In the genomic region with DNA sequence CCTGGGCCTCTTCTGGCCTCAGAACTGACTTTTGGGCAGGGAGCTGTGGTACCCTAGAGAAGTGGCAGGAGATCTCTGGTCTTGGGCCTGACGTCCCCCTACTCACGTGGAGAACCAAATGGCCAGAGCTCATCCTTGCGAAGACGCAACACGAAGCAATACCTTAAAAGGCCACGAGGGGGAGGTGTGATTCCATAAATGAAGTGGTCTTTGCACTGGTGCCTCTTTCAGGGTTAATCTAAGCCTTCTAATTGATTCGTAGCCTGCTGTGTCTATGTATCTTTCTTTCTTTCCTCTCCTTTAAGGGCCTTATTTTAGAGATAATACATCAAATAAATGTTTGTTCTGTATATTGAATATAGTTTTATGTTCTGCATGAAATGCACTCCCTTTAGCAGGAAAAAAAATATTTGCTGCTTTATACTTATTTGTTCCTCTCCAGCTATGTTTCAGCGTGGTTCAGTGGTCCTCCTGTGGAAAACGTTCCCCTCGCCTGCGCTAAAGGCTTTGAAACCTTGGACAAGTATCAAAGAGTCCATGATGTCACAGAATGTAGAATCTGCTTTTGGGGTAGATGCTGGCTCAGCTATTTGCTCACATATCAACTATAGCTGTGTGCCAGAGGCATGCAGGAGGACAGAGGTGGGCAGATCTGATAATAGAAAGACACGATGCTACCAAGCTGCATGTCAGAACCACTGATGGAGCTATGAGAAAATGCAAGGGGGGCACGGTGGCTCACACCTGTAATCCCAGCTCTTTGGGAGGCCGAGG, we compare ENCODE assay signal across 8 cellular contexts. TPM values are rescaled to one million over a fixed set of nuclear protein-coding genes. Genes with fewer than 3 reads are reported as not detected.
DNase-seq lines count a peak whose midpoint lies in the region; ATAC-seq, FAIRE-seq and TF ChIP-seq lines count a peak whose summit lies in the region.

No MANE protein-coding gene starts in this region.

- H3K27ac ChIP-seq in A549 (no peak overlapping the region), liver (ENCODE audit: low read depth in 1 of 2, low read length in 2 of 2) (no peak overlapping the region)

- POLR2A ChIA-PET in A549 (lab: Yijun Ruan, JAX), result interaction anchor here (1.5 kb wide), 1 partner anchor 388 kb away, joined by 5 read pairs; a partner anchor contains a TSS

- H3K9ac ChIP-seq in liver (ENCODE audit: low read depth in 1 of 2, low read length in 2 of 2), result no peak overlapping the region

- TF ChIP-seq POLR2A in A549 (IDR thresholded peaks at IDR 0.05; ENCODE audit: low read length), result no peak

- H3K9me3 ChIP-seq in A549, result no peaks in the 10 kb centered on the region
- no peaks in the 10 kb centered on the region for H3K9me3 ChIP-seq in liver (ENCODE audit: control insufficient read depth in 4 of 4, low read length in 3 of 4)

- TF ChIP-seq EP300 in A549 (IDR thresholded peaks at IDR 0.05), result no peak

- TF ChIP-seq RAD21 in A549 (conservative IDR thresholded peaks at IDR 0.05 in 1 of 2, IDR thresholded peaks at IDR 0.05 in 1 of 2) (peak; percentile 86 to 89), liver (IDR thresholded peaks at IDR 0.05) (peak; percentile 81 to 93)

- no peaks in the 10 kb centered on the region for H3K27me3 ChIP-seq in liver (ENCODE audit: control insufficient read depth in 4 of 4, insufficient read depth in 4 of 4, low read length in 3 of 4)

- 17% methylated on average over 14 of the region's 14 CpGs for WGBS in A549 (ENCODE audit: missing lambda C conversion rate)
- WGBS in liver, result 37% methylated on average over 14 of the region's 14 CpGs

- DNase-seq in A549 (ENCODE audit: low read depth in 1 of 2, low spot score in 1 of 2), result peak; percentile 56 to 80
- DNase-seq in NCI-H446 (lab: John Stamatoyannopoulos, UW), result peak; percentile 36 to 79
- peak; percentile 38 for DNase-seq in activated CD4-positive, alpha-beta T cell treated with anti-CD3 and anti-CD28 coated beads for 1 hour
- DNase-seq in choroid plexus epithelial cell (ENCODE audit: low read depth), result peak; percentile 87
- peak; percentile 42 to 52 (median 49) for DNase-seq in stimulated activated CD4-positive, alpha-beta T cell treated with anti-CD3 and anti-CD28 coated beads, TNF-alpha, amount 100 ng/mL, for 4 hours (ENCODE audit: low read depth in 3 of 3)

- peak; percentile 83 for TF ChIP-seq CTCF in A549 (IDR thresholded peaks at IDR 0.05)
- peak; percentile 83 for TF ChIP-seq CTCF in choroid plexus epithelial cell (conservative IDR thresholded peaks at IDR 0.05; ENCODE audit: low read depth, low read length)
- peak; percentile 80 for TF ChIP-seq CTCF in liver (IDR thresholded peaks at IDR 0.05; ENCODE audit: low read depth, low read length, missing input control)

- CTCF ChIA-PET in A549 (lab: Yijun Ruan, JAX), result interaction anchor here (0.6 to 15.1 kb wide), 66 partner anchors 8 to 1132 kb away, joined by 3 to 388 read pairs (median 4); a partner anchor contains a TSS

- no peak overlapping the region for H3K4me3 ChIP-seq in A549
- H3K4me3 ChIP-seq in choroid plexus epithelial cell (ENCODE audit: low read depth, low read length), result no peak overlapping the region
- H3K4me3 ChIP-seq in liver (ENCODE audit: low read depth in 1 of 3, low read length in 3 of 3), result no peak overlapping the region

- ATAC-seq in A549 (peak; percentile 79 to 94), GM18511 (IDR thresholded peaks at IDR 0.05; ENCODE audit: unreplicated experiment) (peak; percentile 91), HG03175 (IDR thresholded peaks at IDR 0.05; ENCODE audit: unreplicated experiment) (peak; percentile 82)

- no peak for FAIRE-seq in A549 (lab: Jason Lieb, UNC)

- H3K4me1 ChIP-seq in A549 (no peaks in the 10 kb centered on the region), liver (ENCODE audit: control insufficient read depth in 4 of 4, insufficient read depth in 4 of 4, low read length in 3 of 4) (no peaks in the 10 kb centered on the region)

- no peaks in the 10 kb centered on the region for H3K36me3 ChIP-seq in liver (ENCODE audit: control insufficient read depth in 4 of 4, insufficient read depth in 3 of 4, low read depth in 1 of 4, low read length in 3 of 4)

- H3K4me2 ChIP-seq in A549, result no peak overlapping the region

TF ChIP-seq in A549, 52 proteins besides CTCF, POLR2A, EP300 and RAD21:
- no peak for TF ChIP-seq EHMT2 (IDR thresholded peaks at IDR 0.05; ENCODE audit: low read depth)
- TF ChIP-seq SMC3 (IDR thresholded peaks at IDR 0.05), result peak; percentile 66
- TF ChIP-seq CBX8 (IDR thresholded peaks at IDR 0.05), result no peak
- TF ChIP-seq MAFK (IDR thresholded peaks at IDR 0.05; ENCODE audit: partially characterized antibody), result peak; percentile 77
- TF ChIP-seq, protein P1, sequence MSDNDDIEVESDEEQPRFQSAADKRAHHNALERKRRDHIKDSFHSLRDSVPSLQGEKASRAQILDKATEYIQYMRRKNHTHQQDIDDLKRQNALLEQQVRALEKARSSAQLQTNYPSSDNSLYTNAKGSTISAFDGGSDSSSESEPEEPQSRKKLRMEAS (IDR thresholded peaks at IDR 0.05), result peak; percentile 41

TF ChIP-seq in liver, 16 proteins besides CTCF, POLR2A, EP300 and RAD21:
- TF ChIP-seq HNF4G (IDR thresholded peaks at IDR 0.05) (no peak), FOXA1 (IDR thresholded peaks at IDR 0.05) (no peak), HNF4A (conservative IDR thresholded peaks at IDR 0.05) (peak in 1 of 2 donors; percentile 20)

RNA-seq across cellular contexts. Expression of a gene that starts 41.0 kb away (rescaled TPM):
- polyA plus RNA-seq in A549 (2011; rRNA removed), result not detected in 2 replicates
- polyA plus RNA-seq in A549 (2012; cell fraction: cytosol; rRNA removed), result not detected in 2 replicates
- polyA plus RNA-seq in A549 (2012; cell fraction: nucleus; rRNA removed), result 0.10 TPM in 1 of 2 replicates, not detected in the other
- not detected in 3 replicates for polyA plus RNA-seq in A549 (2017; fragmentation: RNase III; extraction: RNeasy Plus Mini Kit Qiagen cat#74134 plus additional on column Dnase treatment)
- not detected in 2 replicates for polyA minus RNA-seq in A549 (2011; rRNA and poly(A)+ RNA removed)
- under 1 TPM in 1 of 2 donors, not detected in 1; 0.14 TPM for total RNA-seq in liver
- not detected for polyA plus RNA-seq in liver
